8 cellular contexts compared by ENCODE assay signal in the genomic region with DNA sequence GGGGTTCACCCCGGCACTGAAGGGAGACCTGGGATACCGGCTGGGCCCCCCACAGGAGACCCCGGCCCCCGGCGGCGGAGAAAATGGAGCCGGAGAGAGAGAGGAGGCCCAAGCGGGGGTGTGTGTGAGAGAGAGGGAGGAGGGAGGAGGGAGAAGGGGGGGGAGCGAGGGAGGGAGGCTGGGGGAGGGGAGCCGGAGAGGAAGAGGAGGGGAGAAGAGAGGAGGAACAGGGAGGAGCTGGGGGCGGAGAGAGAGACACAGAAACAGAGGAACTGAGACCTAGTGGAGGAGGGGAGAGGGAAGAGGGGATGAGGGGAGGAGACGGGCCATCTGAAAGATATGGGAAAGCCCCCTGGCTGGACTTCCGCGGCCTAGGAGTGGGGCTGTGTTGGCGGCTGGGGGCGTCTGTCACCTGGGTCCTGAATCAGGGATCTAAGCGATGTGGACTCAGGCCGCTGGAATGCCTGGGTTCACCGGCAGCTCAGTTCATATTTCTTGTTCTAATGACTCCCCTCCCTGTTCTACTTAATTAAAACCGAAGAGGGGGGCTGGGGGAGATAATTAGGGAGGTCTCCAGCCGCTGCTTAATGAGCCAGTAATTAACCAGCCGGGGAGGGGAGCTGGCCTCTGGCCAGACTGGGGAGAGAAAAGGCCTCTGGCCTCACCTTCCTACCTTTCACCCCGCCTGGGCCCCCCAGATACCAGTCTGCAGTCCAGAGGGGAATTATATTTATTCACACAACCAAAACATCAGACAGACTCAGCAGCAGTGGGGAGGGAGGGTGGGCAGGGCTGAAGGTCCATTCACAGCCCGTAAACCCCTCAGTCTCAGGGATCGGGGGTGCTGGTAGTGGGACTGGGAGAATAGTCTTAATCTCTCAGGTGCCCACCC. TPM values are rescaled to one million over a fixed set of nuclear protein-coding genes. Genes with fewer than 3 reads are reported as not detected.
A peak's percentile ranks its signal among the peaks of the same experiment; 100 is the strongest.
DNase-seq lines count a peak whose midpoint lies in the region; ATAC-seq and TF ChIP-seq lines count a peak whose summit lies in the region.

A gene with protein sequence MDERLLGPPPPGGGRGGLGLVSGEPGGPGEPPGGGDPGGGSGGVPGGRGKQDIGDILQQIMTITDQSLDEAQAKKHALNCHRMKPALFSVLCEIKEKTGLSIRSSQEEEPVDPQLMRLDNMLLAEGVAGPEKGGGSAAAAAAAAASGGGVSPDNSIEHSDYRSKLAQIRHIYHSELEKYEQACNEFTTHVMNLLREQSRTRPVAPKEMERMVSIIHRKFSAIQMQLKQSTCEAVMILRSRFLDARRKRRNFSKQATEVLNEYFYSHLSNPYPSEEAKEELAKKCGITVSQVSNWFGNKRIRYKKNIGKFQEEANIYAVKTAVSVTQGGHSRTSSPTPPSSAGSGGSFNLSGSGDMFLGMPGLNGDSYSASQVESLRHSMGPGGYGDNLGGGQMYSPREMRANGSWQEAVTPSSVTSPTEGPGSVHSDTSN (minus strand): TSS at position 149 of the 892 bp plus-strand sequence. CDS start 287 bp downstream, outside the sequence.

- no peak for TF ChIP-seq CTCF in CD14-positive monocyte (IDR thresholded peaks at IDR 0.05)

- H3K27me3 ChIP-seq in mucosa of rectum (ENCODE audit: control insufficient read depth in 2 of 2, insufficient read depth in 2 of 2, low read length in 2 of 2), result no peaks in the 10 kb centered on the region

- H3K4me3 ChIP-seq in mucosa of rectum (ENCODE audit: low read length in 2 of 2), result peak within 1 kb of the TSS; percentile 86 to 87

- peak within 1 kb of the TSS; percentile 91 to 95 for H3K27ac ChIP-seq in mucosa of rectum (ENCODE audit: low read depth in 2 of 2, low read length in 2 of 2)

- TF ChIP-seq POLR2A in erythroblast (IDR thresholded peaks at IDR 0.05; ENCODE audit: low read length), result peak; percentile 76

- no peaks in the 10 kb centered on the region for H3K9me3 ChIP-seq in mucosa of rectum (ENCODE audit: control insufficient read depth in 2 of 2, low read length in 2 of 2)

- peak within 1 kb of the TSS; percentile 91 to 96 for H3K9ac ChIP-seq in mucosa of rectum (ENCODE audit: low read depth in 1 of 2, low read length in 2 of 2)

- peaks cover 77% of the 10 kb centered on the region for H3K4me1 Mint-ChIP-seq in CD14-positive monocyte
- peaks cover 42 to 44% (median 44%) of the 10 kb centered on the region in 3 donors for H3K4me1 Mint-ChIP-seq in IgD-negative memory B cell
- H3K4me1 Mint-ChIP-seq in activated T-cell treated with anti-CD3 and anti-CD28 coated beads, Interleukin-2, amount 50 U/mL, for 24 hours (ENCODE audit: low read depth), result peaks cover 77% of the 10 kb centered on the region

- H3K36me3 ChIP-seq in mucosa of rectum (ENCODE audit: control insufficient read depth in 2 of 2, insufficient read depth in 2 of 2, low read length in 2 of 2), result peaks cover 3 to 16% of the 10 kb centered on the region in 2 donors

- DNase-seq in CD14-positive monocyte (ENCODE audit: low spot score) (peak; percentile 91), erythroblast (lab: John Stamatoyannopoulos, UW) (peak; percentile 92 to 93)
- DNase-seq in activated T-cell treated with anti-CD3 and anti-CD28 coated beads, Interleukin-2, amount 50 U/mL, for 24 hours, result peak; percentile 84
- DNase-seq in stimulated activated CD8-positive, alpha-beta memory T cell treated with anti-CD3 and anti-CD28 coated beads, Interleukin-4, amount 100 ng/mL, for 4 hours (ENCODE audit: low read depth in 2 of 2, low spot score in 1 of 2), result peak; percentile 64 to 75

- ATAC-seq in GM21360 (IDR thresholded peaks at IDR 0.05; ENCODE audit: unreplicated experiment), result peak; percentile 45

- H3K9me3 Mint-ChIP-seq in CD14-positive monocyte, result peaks cover 0 to 3% (median 0%) of the 10 kb centered on the region in 7 donors
- no peaks in the 10 kb centered on the region for H3K9me3 Mint-ChIP-seq in IgD-negative memory B cell
- no peaks in the 10 kb centered on the region for H3K9me3 Mint-ChIP-seq in activated T-cell treated with anti-CD3 and anti-CD28 coated beads, Interleukin-2, amount 50 U/mL, for 24 hours

- H3K27ac Mint-ChIP-seq in CD14-positive monocyte (peak within 1 kb of the TSS; percentile 96 to 99 (median 98)), IgD-negative memory B cell (peak within 1 kb of the TSS; percentile 97 to 99 (median 98))
- H3K27ac Mint-ChIP-seq in activated T-cell treated with anti-CD3 and anti-CD28 coated beads, Interleukin-2, amount 50 U/mL, for 24 hours, result peak within 1 kb of the TSS; percentile 99

- H3K36me3 Mint-ChIP-seq in CD14-positive monocyte (peaks cover 39 to 51% of the 10 kb centered on the region in 2 donors), IgD-negative memory B cell (peaks cover 3% of the 10 kb centered on the region)
- H3K36me3 Mint-ChIP-seq in activated T-cell treated with anti-CD3 and anti-CD28 coated beads, Interleukin-2, amount 50 U/mL, for 24 hours (ENCODE audit: low read depth), result peaks cover 65% of the 10 kb centered on the region

- H3K4me1 ChIP-seq in mucosa of rectum (ENCODE audit: control insufficient read depth in 2 of 2, insufficient read depth in 2 of 2, low read length in 2 of 2), result peaks cover 41 to 44% of the 10 kb centered on the region in 2 donors

- H3K4me3 Mint-ChIP-seq in CD14-positive monocyte (peak within 1 kb of the TSS; percentile 96 to 98), IgD-negative memory B cell (peak within 1 kb of the TSS; percentile 93 to 99 (median 96))
- peak within 1 kb of the TSS; percentile 93 for H3K4me3 Mint-ChIP-seq in activated T-cell treated with anti-CD3 and anti-CD28 coated beads, Interleukin-2, amount 50 U/mL, for 24 hours

- H3K27me3 Mint-ChIP-seq in CD14-positive monocyte (ENCODE audit: low read depth in 3 of 3) (peaks cover 0 to 3% (median 2%) of the 10 kb centered on the region in 3 donors), IgD-negative memory B cell (no peaks in the 10 kb centered on the region)
- H3K27me3 Mint-ChIP-seq in activated T-cell treated with anti-CD3 and anti-CD28 coated beads, Interleukin-2, amount 50 U/mL, for 24 hours, result no peaks in the 10 kb centered on the region

- intact Hi-C loops in CD14-positive monocyte (cut with micrococcal nuclease), result loop anchor here in 1 of 2 donors (5.0 kb wide), 1 partner anchor 58 kb away; a partner anchor contains a TSS

TF ChIP-seq in PFSK-1, 5 proteins besides CTCF, POLR2A, EP300 and RAD21:
- TF ChIP-seq SIN3A (IDR thresholded peaks at IDR 0.05; ENCODE audit: borderline replicate concordance, insufficient read depth, low read length), result no peak
- peak; percentile 47; the same call in 1 of the 2 replicates for TF ChIP-seq POLR2AphosphoS5 (IDR thresholded peaks at IDR 0.05; ENCODE audit: low read depth, low read length)

RNA-seq across cellular contexts. Expression of the gene that starts here (rescaled TPM):
- 1 to 10 TPM; 1.9 to 4.0 TPM for polyA plus RNA-seq in CD14-positive monocyte
- 3.3 TPM for polyA plus RNA-seq in IgD-negative memory B cell
- polyA plus RNA-seq in PFSK-1 (2012; ENCODE audit: insufficient read length, low read depth), result 85.9 TPM

Comparison
In these comparisons a context has a peak if more than half of its experiments do, and no peak if none do; other contexts are left out.
1. Peak in every context shown above with its lines: DNase-seq, ATAC-seq, H3K4me3 ChIP-seq and H3K27ac ChIP-seq.